In genomic region chr6:95577317-95578105, GRCh38 we compare ENCODE assay signal across 8 cellular contexts. TPM values are rescaled to one million over a fixed set of nuclear protein-coding genes. Genes with fewer than 3 reads are reported as not detected.
DNase-seq lines count a peak whose midpoint lies in the region; ATAC-seq, FAIRE-seq and TF ChIP-seq lines count a peak whose summit lies in the region.

Gene MANEA (plus strand): TSS chr6:95577535. CDS start chr6:95586440, 8,905 bp downstream.

- H3K4me1 ChIP-seq in right atrium auricular region = peaks cover 0 to 19% of the 10 kb centered on the region in 2 donors

- no peak for FAIRE-seq in urothelium cell line (lab: Jason Lieb, UNC)

- H3K27me3 Mint-ChIP-seq in T-helper 17 cell = no peaks in the 10 kb centered on the region

- H3K36me3 Mint-ChIP-seq in T-helper 17 cell (ENCODE audit: low read depth) = peaks cover 2% of the 10 kb centered on the region

- ATAC-seq in GM18499 (IDR thresholded peaks at IDR 0.05; ENCODE audit: insufficient read depth, unreplicated experiment) (peak; percentile 42), HG02885 (IDR thresholded peaks at IDR 0.05; ENCODE audit: poor library complexity, unreplicated experiment) (peak; percentile 81), T-helper 17 cell (peak; percentile 86)

- peaks cover 29% of the 10 kb centered on the region for H3K4me1 Mint-ChIP-seq in T-helper 17 cell

- H3K4me3 Mint-ChIP-seq in T-helper 17 cell = peak within 1 kb of the TSS; percentile 96

- H3K27me3 ChIP-seq in right atrium auricular region = no peaks in the 10 kb centered on the region

- H3K9me3 ChIP-seq in T-helper 17 cell (ENCODE audit: control insufficient read depth, low read length, poor library complexity, severe bottlenecking) (no peaks in the 10 kb centered on the region), right atrium auricular region (no peaks in the 10 kb centered on the region)

- peak within 1 kb of the TSS; percentile 97 for H3K27ac Mint-ChIP-seq in T-helper 17 cell

- peak in 1 of 2 donors; percentile 21 for TF ChIP-seq CTCF in right atrium auricular region (IDR thresholded peaks at IDR 0.05)

- DNase-seq in NCI-H1694 (lab: John Stamatoyannopoulos, UW) (peak; percentile 59), T-helper 17 cell (peak; percentile 66 to 82 (median 79)), amygdala (lab: John Stamatoyannopoulos, UW) (peak; percentile 8 to 96 (median 78)), right atrium auricular region (ENCODE audit: low spot score) (peak; percentile 81), pulmonary artery endothelial cell (ENCODE audit: low read depth, low spot score) (peak; percentile 57), urothelium cell line (ENCODE audit: low spot score) (peak; percentile 78)

- H3K4me3 ChIP-seq in right atrium auricular region = peak within 1 kb of the TSS; percentile 57 to 72

- peak within 1 kb of the TSS; percentile 92 to 93 for H3K27ac ChIP-seq in right atrium auricular region

- no peaks in the 10 kb centered on the region for H3K36me3 ChIP-seq in right atrium auricular region

RNA-seq across cellular contexts. Expression of gene MANEA, which starts in this region (rescaled TPM):
- 1 to 10 TPM; 3.5 to 6.8 TPM for total RNA-seq in T-helper 17 cell
- 1 to 10 TPM; 6.5 to 7.5 TPM for total RNA-seq in right atrium auricular region
- 9.8 and 15.6 TPM in 2 replicates for total RNA-seq in pulmonary artery endothelial cell

Comparison
In these comparisons a context has a peak if more than half of its experiments do, and no peak if none do; other contexts are left out.
1. Peak in every context shown above with its lines: DNase-seq, ATAC-seq, H3K4me3 ChIP-seq and H3K27ac ChIP-seq.